ENCODE assay signal across 20 cellular contexts in genomic region chr5:178439411-178440162, GRCh38.
DNase-seq lines count a peak whose midpoint lies in the region; ATAC-seq and TF ChIP-seq lines count a peak whose summit lies in the region.
"Had no signal": no experiment of that assay in that cellular context is flagged by ENCODE, and none has a peak within 500 bp of the region (broad histone marks: within the 10 kb centered on the region; RNA-seq: fewer than 3 reads in every experiment).

No MANE protein-coding gene starts in this region.

- H3K4me3 ChIP-seq in A673 (ENCODE audit: low read depth, low read length, poor library complexity, severe bottlenecking) = no peak overlapping the region
- H3K4me3 ChIP-seq: SJCRH30 had no signal

- no peak overlapping the region for H3K4me3 Mint-ChIP-seq in activated CD8-positive, alpha-beta memory T cell treated with anti-CD3 and anti-CD28 coated beads, Interleukin-2, amount 10 ng/mL, durations not matched to agents 7 days and 5 days
- H3K4me3 Mint-ChIP-seq in nephron progenitor cell (no peak overlapping the region), type B pancreatic cell (no peak overlapping the region)
- H3K4me3 Mint-ChIP-seq: CD14-positive monocyte, IgD-negative memory B cell had no signal

- no peaks in the 10 kb centered on the region for H3K9me3 Mint-ChIP-seq in activated CD8-positive, alpha-beta memory T cell treated with anti-CD3 and anti-CD28 coated beads, Interleukin-2, amount 10 ng/mL, durations not matched to agents 7 days and 5 days (ENCODE audit: low read depth)
- H3K9me3 Mint-ChIP-seq in nephron progenitor cell (peaks cover 4% of the 10 kb centered on the region), type B pancreatic cell (no peaks in the 10 kb centered on the region)

- H3K27me3 ChIP-seq in A673 (replicated peaks; ENCODE audit: insufficient read depth, low read depth, low read length, poor library complexity) = no peaks in the 10 kb centered on the region
- H3K27me3 ChIP-seq: SJCRH30 had no signal

- DNase-seq in activated CD8-positive, alpha-beta memory T cell treated with anti-CD3 and anti-CD28 coated beads, Interleukin-2, amount 10 ng/mL, durations not matched to agents 7 days and 5 days = peak; percentile 28
- DNase-seq in activated CD8-positive, alpha-beta memory T cell treated with anti-CD3 and anti-CD28 coated beads, Interleukin-2, amount 50 U/mL, for 48 hours = no peak
- peak; percentile 14 for DNase-seq in ecto neural progenitor cell (ENCODE audit: low spot score)
- no peak for DNase-seq in nephron progenitor cell
- DNase-seq in type B pancreatic cell (ENCODE audit: extremely low spot score, unreplicated experiment) = peak; percentile 18
- DNase-seq in A673 (ENCODE audit: low spot score) = no peak
- DNase-seq in SK-N-DZ (ENCODE audit: low spot score) = no peak
- no peak for DNase-seq in DMS53 (lab: John Stamatoyannopoulos, UW)
- DNase-seq: AML-193, H7, Kasumi-1, NCI-H1417, NCI-H187, NCI-H446 treated with DMSO at 0.1 percent for 48 hours, NCI-H526 treated with DMSO at 0.1 percent for 48 hours, OCI-M1, SJCRH30 had no signal

- peaks cover 19% of the 10 kb centered on the region for H3K4me1 ChIP-seq in A673 (ENCODE audit: insufficient read depth, low read length, poor library complexity, severe bottlenecking)
- H3K4me1 ChIP-seq: SJCRH30 had no signal

- H3K4me1 Mint-ChIP-seq in activated CD8-positive, alpha-beta memory T cell treated with anti-CD3 and anti-CD28 coated beads, Interleukin-2, amount 10 ng/mL, durations not matched to agents 7 days and 5 days = no peaks in the 10 kb centered on the region
- peaks cover 86% of the 10 kb centered on the region for H3K4me1 Mint-ChIP-seq in nephron progenitor cell
- H3K4me1 Mint-ChIP-seq in type B pancreatic cell (ENCODE audit: unreplicated experiment) = peaks cover 30% of the 10 kb centered on the region

- H3K27me3 Mint-ChIP-seq in activated CD8-positive, alpha-beta memory T cell treated with anti-CD3 and anti-CD28 coated beads, Interleukin-2, amount 10 ng/mL, durations not matched to agents 7 days and 5 days = peaks cover 20% of the 10 kb centered on the region
- H3K27me3 Mint-ChIP-seq in nephron progenitor cell (ENCODE audit: low read depth, poor library complexity) = peaks cover 4% of the 10 kb centered on the region
- no peaks in the 10 kb centered on the region for H3K27me3 Mint-ChIP-seq in type B pancreatic cell

- no peak overlapping the region for H3K27ac Mint-ChIP-seq in activated CD8-positive, alpha-beta memory T cell treated with anti-CD3 and anti-CD28 coated beads, Interleukin-2, amount 10 ng/mL, durations not matched to agents 7 days and 5 days
- H3K27ac Mint-ChIP-seq in nephron progenitor cell = peak overlapping the region; percentile 36
- H3K27ac Mint-ChIP-seq in type B pancreatic cell = no peak overlapping the region
- H3K27ac Mint-ChIP-seq: IgD-negative memory B cell had no signal

- BruUV-seq in A673 (replicated peaks; lab: Mats Ljungman, UMichigan) = no TSS peak

- POLR2A ChIA-PET in A673 (lab: Charles Lee; ENCODE audit: low non-redundant PET) = interaction anchor here (0.6 kb wide), 1 partner anchor 128 kb away, joined by 3 read pairs; no protein-coding TSS in a partner anchor

- H3K36me3 Mint-ChIP-seq in activated CD8-positive, alpha-beta memory T cell treated with anti-CD3 and anti-CD28 coated beads, Interleukin-2, amount 10 ng/mL, durations not matched to agents 7 days and 5 days = no peaks in the 10 kb centered on the region
- H3K36me3 Mint-ChIP-seq in nephron progenitor cell (ENCODE audit: low read depth) (no peaks in the 10 kb centered on the region), type B pancreatic cell (no peaks in the 10 kb centered on the region)
- H3K36me3 Mint-ChIP-seq: CD14-positive monocyte, IgD-negative memory B cell had no signal

- H3K27ac ChIP-seq in A673 (ENCODE audit: low read depth, low read length, poor library complexity, severe bottlenecking) = no peak overlapping the region
- H3K27ac ChIP-seq: 22Rv1, SJCRH30 had no signal

- CTCF ChIA-PET in activated CD8-positive, alpha-beta memory T cell treated with anti-CD3 and anti-CD28 coated beads, Interleukin-2, amount 10 ng/mL, durations not matched to agents 7 days and 5 days (lab: Charles Lee) = no interaction called here
- CTCF ChIA-PET in A673 (lab: Charles Lee) = no interaction called here

- ATAC-seq in activated CD8-positive, alpha-beta memory T cell treated with anti-CD3 and anti-CD28 coated beads, Interleukin-2, amount 10 ng/mL, durations not matched to agents 7 days and 5 days = no peak

- H3K36me3 ChIP-seq in A673 (ENCODE audit: insufficient read depth, low read length, poor library complexity, severe bottlenecking) = no peaks in the 10 kb centered on the region
- H3K36me3 ChIP-seq: SJCRH30 had no signal

- intact Hi-C loops in A673 (cut with micrococcal nuclease; ENCODE audit: unreplicated experiment) = no loop called here

- TF ChIP-seq CTCF in nephron progenitor cell (IDR thresholded peaks at IDR 0.05) (no peak), type B pancreatic cell (conservative IDR thresholded peaks at IDR 0.05) (no peak), A673 (conservative IDR thresholded peaks at IDR 0.05; ENCODE audit: low read depth, low read length) (no peak)

- H3K9me3 ChIP-seq in A673 (ENCODE audit: low read depth, low read length, poor library complexity, severe bottlenecking) = no peaks in the 10 kb centered on the region
- H3K9me3 ChIP-seq: SJCRH30 had no signal

Comparison
In these comparisons a context has a peak if more than half of its experiments do, and no peak if none do; other contexts are left out.
1. DNase-seq: peak in activated CD8-positive, alpha-beta memory T cell treated with anti-CD3 and anti-CD28 coated beads, Interleukin-2, amount 10 ng/mL, durations not matched to agents 7 days and 5 days (single experiment), ecto neural progenitor cell (single experiment) and type B pancreatic cell (single experiment); none in activated CD8-positive, alpha-beta memory T cell treated with anti-CD3 and anti-CD28 coated beads, Interleukin-2, amount 50 U/mL, for 48 hours (single experiment), nephron progenitor cell (single experiment), A673 (single experiment), SK-N-DZ (single experiment) and DMS53 (single experiment).